ENCODE assay signal across 7 cellular contexts in the genomic region with DNA sequence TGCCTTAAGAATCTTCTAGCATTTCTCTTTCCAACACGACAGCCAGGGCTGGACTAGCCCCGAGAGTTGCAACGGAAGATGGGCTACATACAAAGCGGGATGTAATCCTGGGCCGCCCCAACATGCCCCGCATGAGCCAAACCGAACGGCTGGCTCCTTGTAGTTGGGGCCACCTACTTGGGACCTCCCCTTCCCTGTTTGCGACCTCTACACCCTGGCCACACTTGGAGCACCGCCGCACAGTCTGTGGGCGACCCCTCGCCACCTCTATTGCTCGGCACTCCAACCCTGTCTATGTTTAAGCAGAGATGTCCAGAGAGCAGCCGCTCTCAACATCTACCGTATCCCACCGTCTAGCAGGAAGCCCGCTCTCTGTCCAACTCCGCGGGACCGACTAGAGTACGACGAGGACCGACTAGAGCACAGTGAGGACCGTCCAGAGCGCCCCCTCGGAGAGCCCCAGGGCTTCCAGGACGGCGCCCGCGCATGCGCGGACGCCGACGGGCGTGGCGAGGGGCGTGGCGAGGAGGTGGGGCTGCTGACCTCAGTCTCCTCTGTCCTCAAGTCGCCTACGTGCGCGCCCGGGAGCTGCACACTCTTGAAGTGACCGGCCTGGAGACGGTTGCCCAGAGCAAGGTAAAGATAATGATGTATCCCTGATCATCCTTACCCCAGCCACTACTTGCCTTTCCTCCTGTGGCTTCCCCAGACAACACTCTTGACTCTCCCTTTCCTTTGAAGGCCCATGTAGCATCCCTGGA. TPM values are rescaled to one million over a fixed set of nuclear protein-coding genes. Genes with fewer than 3 reads are reported as not detected.
A peak's percentile ranks its signal among the peaks of the same experiment; 100 is the strongest.
DNase-seq lines count a peak whose midpoint lies in the region; ATAC-seq, FAIRE-seq and TF ChIP-seq lines count a peak whose summit lies in the region.

No MANE protein-coding gene starts in this region.

- H3K27me3 ChIP-seq in kidney epithelial cell (ENCODE audit: control insufficient read depth, insufficient read depth, low read length): no peaks in the 10 kb centered on the region

- TF ChIP-seq POLR2A in GM12892 (IDR thresholded peaks at IDR 0.05; ENCODE audit: low read depth, low read length): peak; percentile 98

- FAIRE-seq in GM12892 (lab: Jason Lieb, UNC): peak; percentile 93

- no peaks in the 10 kb centered on the region for H3K36me3 ChIP-seq in kidney epithelial cell (ENCODE audit: control insufficient read depth, insufficient read depth, low read length)

- TF ChIP-seq CTCF in kidney epithelial cell (IDR thresholded peaks at IDR 0.05; ENCODE audit: insufficient read depth, low read length, poor library complexity, severe bottlenecking): no peak

- peak overlapping the region; percentile 53 for H3K4me3 ChIP-seq in kidney epithelial cell (ENCODE audit: low read depth, low read length)

- peak; percentile 94 for ATAC-seq in HG02623 (IDR thresholded peaks at IDR 0.05; ENCODE audit: unreplicated experiment)

- DNase-seq in GM12892 (ENCODE audit: insufficient read length) (peak; percentile 97), NCI-H187 treated with DMSO at 0.1 percent for 48 hours (lab: John Stamatoyannopoulos, UW) (peak; percentile 29), kidney epithelial cell (ENCODE audit: low read depth) (no peak)
- peak; percentile 50 to 66 (median 59) for DNase-seq in activated CD4-positive, CD25-positive, alpha-beta regulatory T cell (lab: John Stamatoyannopoulos, UW)
- DNase-seq in central memory CD4-positive, alpha-beta T cell: peak; percentile 58
- peak; percentile 60 to 82 (median 71) for DNase-seq in stimulated activated CD4-positive, alpha-beta T cell treated with anti-CD3 and anti-CD28 coated beads, Interleukin-1b, Interleukin-23, amount 100 ng/mL, for 24 hours (ENCODE audit: low read depth in 4 of 4, low spot score in 1 of 4)

RNA-seq across cellular contexts. Expression of gene NEAT1, which starts 32.3 kb away (rescaled TPM):
- polyA plus RNA-seq in GM12892 (2012; ENCODE audit: missing spikeins): 678 TPM
- total RNA-seq in kidney epithelial cell: 28.7 and 39.8 TPM in 2 replicates

RNA-seq across cellular contexts. Expression of gene MALAT1, which starts 44.0 kb away (rescaled TPM):
- 5,443 TPM for polyA plus RNA-seq in GM12892 (2012; ENCODE audit: missing spikeins)
- 1,605 and 1,895 TPM in 2 replicates for total RNA-seq in kidney epithelial cell
